ENCODE assay signal across 3 cellular contexts in the genomic region with DNA sequence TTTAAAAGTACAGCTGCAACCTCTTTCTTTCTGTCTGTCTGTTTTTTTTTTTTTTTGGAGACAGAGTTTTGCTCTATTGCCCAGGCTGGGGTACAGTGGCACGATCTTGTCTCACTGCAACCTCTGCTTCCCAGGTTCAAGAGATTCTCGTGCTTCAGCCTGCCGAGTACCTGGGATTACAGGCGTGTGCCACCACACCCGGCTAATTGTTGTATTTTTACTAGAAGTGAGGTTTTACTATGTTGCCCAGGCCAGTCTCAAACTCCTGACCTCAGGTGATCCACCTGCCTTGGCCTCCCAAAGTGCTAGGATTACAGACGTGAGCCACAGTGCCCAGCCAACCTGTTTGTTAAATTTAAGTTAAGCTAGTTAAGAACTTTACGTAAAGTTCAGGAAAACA. TPM values are rescaled to one million over a fixed set of nuclear protein-coding genes. Genes with fewer than 3 reads are reported as not detected.
"Had no signal": no experiment of that assay in that cellular context is flagged by ENCODE, and none has a peak within 500 bp of the region (broad histone marks: within the 10 kb centered on the region; RNA-seq: fewer than 3 reads in every experiment).

No MANE protein-coding gene starts in this region.

RNA-seq across cellular contexts. Expression of a gene that starts 2.5 kb away (rescaled TPM):
- total RNA-seq: activated naive CD4-positive, alpha-beta T cell treated with anti-CD3 and anti-CD28 coated beads, Interleukin-2, amount 50 U/mL, for 72 hours; ascending aorta; OCI-LY7 had no signal
